Comparison of ENCODE assay signal across 8 cellular contexts in genomic region chr13:78601124-78601885, GRCh38. TPM values are rescaled to one million over a fixed set of nuclear protein-coding genes. Genes with fewer than 3 reads are reported as not detected.
DNase-seq lines count a peak whose midpoint lies in the region; ATAC-seq, FAIRE-seq and TF ChIP-seq lines count a peak whose summit lies in the region.

No MANE protein-coding gene starts in this region.

- no peak for TF ChIP-seq CTCF in CD8-positive, alpha-beta T cell (IDR thresholded peaks at IDR 0.05)
- TF ChIP-seq CTCF in natural killer cell (IDR thresholded peaks at IDR 0.05) (no peak), breast epithelium (IDR thresholded peaks at IDR 0.05) (no peak)

- no peaks in the 10 kb centered on the region for H3K36me3 ChIP-seq in CD8-positive, alpha-beta T cell (ENCODE audit: insufficient read depth, low read length)
- H3K36me3 ChIP-seq in HUES6 (ENCODE audit: control insufficient read depth, insufficient read depth, low read length) (no peaks in the 10 kb centered on the region), breast epithelium (no peaks in the 10 kb centered on the region)

- H3K27ac Mint-ChIP-seq in CD8-positive, alpha-beta T cell: no peak overlapping the region
- no peak overlapping the region for H3K27ac Mint-ChIP-seq in natural killer cell

- peaks cover 68% of the 10 kb centered on the region for H3K27me3 ChIP-seq in CD8-positive, alpha-beta T cell (ENCODE audit: insufficient read depth, low read length)
- H3K27me3 ChIP-seq in HUES6 (ENCODE audit: control insufficient read depth, insufficient read depth, low read length): peaks cover 99% of the 10 kb centered on the region
- H3K27me3 ChIP-seq in breast epithelium: peaks cover 12 to 93% of the 10 kb centered on the region in 2 donors

- intact Hi-C loops in CD8-positive, alpha-beta T cell (cut with DNase I, micrococcal nuclease): no loop called here
- intact Hi-C loops in natural killer cell (cut with micrococcal nuclease) (no loop called here), breast epithelium (cut with DNase I; ENCODE audit: low total_unique reads) (no loop called here)

- H3K27ac ChIP-seq in CD8-positive, alpha-beta T cell (ENCODE audit: low read depth, low read length): no peak overlapping the region
- H3K27ac ChIP-seq in HUES6 (ENCODE audit: low read depth, low read length): no peak overlapping the region
- H3K27ac ChIP-seq in breast epithelium: no peak overlapping the region

- H3K4me1 ChIP-seq in CD8-positive, alpha-beta T cell (ENCODE audit: insufficient read depth, low read length): peaks cover 22% of the 10 kb centered on the region
- H3K4me1 ChIP-seq in HUES6 (ENCODE audit: control insufficient read depth, insufficient read depth, low read length): peaks cover 29% of the 10 kb centered on the region
- H3K4me1 ChIP-seq in breast epithelium: peaks cover 3 to 4% of the 10 kb centered on the region in 2 donors

- peaks cover 77% of the 10 kb centered on the region for H3K27me3 Mint-ChIP-seq in CD8-positive, alpha-beta T cell (ENCODE audit: low read depth)
- peaks cover 66 to 82% of the 10 kb centered on the region in 2 donors for H3K27me3 Mint-ChIP-seq in natural killer cell (ENCODE audit: low read depth in 2 of 2)

- H3K9ac ChIP-seq in HUES6 (ENCODE audit: low read length): no peak overlapping the region

- no peak for TF ChIP-seq POLR2A in GM12892 (IDR thresholded peaks at IDR 0.05; ENCODE audit: low read depth, low read length)
- no peak for TF ChIP-seq POLR2A in breast epithelium (IDR thresholded peaks at IDR 0.05)

- H3K4me1 Mint-ChIP-seq in CD8-positive, alpha-beta T cell (ENCODE audit: low read depth): peaks cover 36% of the 10 kb centered on the region
- peaks cover 35 to 38% of the 10 kb centered on the region in 2 donors for H3K4me1 Mint-ChIP-seq in natural killer cell

- H3K4me3 ChIP-seq in CD8-positive, alpha-beta T cell (ENCODE audit: low read depth, low read length): peak overlapping the region; percentile 7
- H3K4me3 ChIP-seq in HUES6 (ENCODE audit: low read depth, low read length) (peak overlapping the region; percentile 55), breast epithelium (peak overlapping the region in 1 of 3 donors; percentile 58)

- CTCF ChIA-PET in CD8-positive, alpha-beta T cell (lab: Charles Lee): no interaction called here

- POLR2A ChIA-PET in CD8-positive, alpha-beta T cell (lab: Charles Lee): no interaction called here

- no peaks in the 10 kb centered on the region for H3K36me3 Mint-ChIP-seq in CD8-positive, alpha-beta T cell
- H3K36me3 Mint-ChIP-seq in natural killer cell: no peaks in the 10 kb centered on the region

- no peak for FAIRE-seq in GM12892 (lab: Jason Lieb, UNC)

- peaks cover 2% of the 10 kb centered on the region for H3K9me3 Mint-ChIP-seq in CD8-positive, alpha-beta T cell
- H3K9me3 Mint-ChIP-seq in natural killer cell: no peaks in the 10 kb centered on the region

- H3K4me3 Mint-ChIP-seq in CD8-positive, alpha-beta T cell: peak overlapping the region; percentile 64
- H3K4me3 Mint-ChIP-seq in natural killer cell: peak overlapping the region; percentile 62

- no peak for ATAC-seq in CD8-positive, alpha-beta T cell
- peak in 2 of 3 donors; percentile 18 to 28 for ATAC-seq in natural killer cell

- DNase-seq in CD8-positive, alpha-beta T cell: no peak
- DNase-seq in dermis blood vessel endothelial cell: peak; percentile 55
- no peak for DNase-seq in natural killer cell
- no peak for DNase-seq in NCI-H2171 treated with DMSO at 0.1 percent for 48 hours (lab: John Stamatoyannopoulos, UW)
- DNase-seq in GM12892 (ENCODE audit: insufficient read length): no peak
- no peak for DNase-seq in amygdala (lab: John Stamatoyannopoulos, UW)
- no peak for DNase-seq in breast epithelium (ENCODE audit: low spot score in 2 of 2)

- no peaks in the 10 kb centered on the region for H3K9me3 ChIP-seq in CD8-positive, alpha-beta T cell (ENCODE audit: low read length)
- H3K9me3 ChIP-seq in HUES6 (ENCODE audit: control insufficient read depth, insufficient read depth, low read depth, low read length): no peaks in the 10 kb centered on the region
- H3K9me3 ChIP-seq in breast epithelium: no peaks in the 10 kb centered on the region

RNA-seq across cellular contexts. Expression of gene POU4F1, which starts 2.0 kb away (rescaled TPM):
- total RNA-seq in CD8-positive, alpha-beta T cell: under 1 TPM; 0.05 to 0.08 TPM
- total RNA-seq in dermis blood vessel endothelial cell (not detected in 2 replicates), natural killer cell (under 1 TPM in 1 of 3 donors, not detected in 2; 0.10 TPM), breast epithelium (not detected)
- 0.30 TPM for polyA plus RNA-seq in GM12892 (2012; ENCODE audit: missing spikeins)

RNA-seq across cellular contexts. Expression of gene OBI1, which starts 57.6 kb away (rescaled TPM):
- total RNA-seq in CD8-positive, alpha-beta T cell: 1 to 10 TPM; 3.5 to 4.0 TPM
- 28.1 and 29.0 TPM in 2 replicates for total RNA-seq in dermis blood vessel endothelial cell
- 1 to 10 TPM; 4.9 to 7.8 (median 5.1) TPM for total RNA-seq in natural killer cell
- 13.1 TPM for polyA plus RNA-seq in GM12892 (2012; ENCODE audit: missing spikeins)
- 10 to 100 TPM; 10.1 to 14.0 (median 13.4) TPM for total RNA-seq in breast epithelium
